Comparison of ENCODE assay signal across 18 cellular contexts in genomic region chr1:69846267-69846666, GRCh38.
DNase-seq lines count a peak whose midpoint lies in the region; ATAC-seq and TF ChIP-seq lines count a peak whose summit lies in the region.
"Had no signal": no experiment of that assay in that cellular context is flagged by ENCODE, and none has a peak within 500 bp of the region (broad histone marks: within the 10 kb centered on the region; RNA-seq: fewer than 3 reads in every experiment).

No MANE protein-coding gene starts in this region.

- peak overlapping the region in 42 of 59 donors; percentile 6 to 83 (median 60) for H3K27ac ChIP-seq in dorsolateral prefrontal cortex
- H3K27ac ChIP-seq in CD4-positive, alpha-beta memory T cell (ENCODE audit: low read depth, low read length): no peak overlapping the region
- H3K27ac ChIP-seq: C4-2B, GM23248, SK-N-MC had no signal

- intact Hi-C loops in dorsolateral prefrontal cortex (cut with DNase I): no loop called here
- intact Hi-C loops in CD4-positive, alpha-beta memory T cell (cut with micrococcal nuclease): no loop called here

- POLR2A ChIA-PET in CD4-positive, alpha-beta memory T cell (lab: Charles Lee; ENCODE audit: partially characterized antibody): no interaction called here

- ATAC-seq in activated naive CD4-positive, alpha-beta T cell treated with anti-CD3 and anti-CD28 coated beads, Interleukin-2, amount 50 U/mL, for 72 hours: no peak
- ATAC-seq in GM18873 (IDR thresholded peaks at IDR 0.05; ENCODE audit: low FRiP score, unreplicated experiment): no peak
- ATAC-seq: GM12878, Panc1, Right ventricle myocardium inferior, T-cell had no signal

- H3K27ac Mint-ChIP-seq in CD4-positive, alpha-beta memory T cell: no peak overlapping the region
- no peak overlapping the region for H3K27ac Mint-ChIP-seq in activated naive CD4-positive, alpha-beta T cell treated with anti-CD3 and anti-CD28 coated beads, Interleukin-2, amount 50 U/mL, for 72 hours
- H3K27ac Mint-ChIP-seq: T-cell had no signal

- no peak overlapping the region for H3K4me3 Mint-ChIP-seq in CD4-positive, alpha-beta memory T cell
- H3K4me3 Mint-ChIP-seq: T-cell had no signal

- peak; percentile 29 for DNase-seq in NCI-H187 treated with DMSO at 0.1 percent for 48 hours (lab: John Stamatoyannopoulos, UW)
- no peak for DNase-seq in NCI-H187 (lab: John Stamatoyannopoulos, UW)
- DNase-seq in NCI-H128 (lab: John Stamatoyannopoulos, UW; ENCODE audit: unreplicated experiment): peak; percentile 33
- DNase-seq in dorsolateral prefrontal cortex: no peak
- peak; percentile 15 for DNase-seq in pons (ENCODE audit: low spot score)
- no peak for DNase-seq in CD4-positive, alpha-beta memory T cell
- DNase-seq in activated naive CD4-positive, alpha-beta T cell treated with anti-CD3 and anti-CD28 coated beads, Interleukin-2, amount 50 U/mL, for 72 hours (ENCODE audit: low spot score in 2 of 2): no peak
- DNase-seq: COR-L47, GM23248, NCI-H2171 treated with DMSO at 0.1 percent for 48 hours, NCI-H526 treated with DMSO at 0.1 percent for 48 hours, T-cell had no signal

- H3K9me3 ChIP-seq in CD4-positive, alpha-beta memory T cell (ENCODE audit: control insufficient read depth in 1 of 2, low read length in 2 of 2): no peaks in the 10 kb centered on the region

- no peaks in the 10 kb centered on the region for H3K27me3 ChIP-seq in dorsolateral prefrontal cortex
- H3K27me3 ChIP-seq in CD4-positive, alpha-beta memory T cell (ENCODE audit: insufficient read depth, low read length): no peaks in the 10 kb centered on the region

- TF ChIP-seq CTCF in dorsolateral prefrontal cortex (IDR thresholded peaks at IDR 0.05 in 54 of 56, conservative IDR thresholded peaks at IDR 0.05 in 2 of 56; ENCODE audit: low read depth in 1 of 56, partially characterized antibody in 56 of 56): no peak

- peak overlapping the region in 30 of 59 donors; percentile 0 to 53 (median 21) for H3K4me3 ChIP-seq in dorsolateral prefrontal cortex
- no peak overlapping the region for H3K4me3 ChIP-seq in CD4-positive, alpha-beta memory T cell (ENCODE audit: low read length in 2 of 2)
- H3K4me3 ChIP-seq: GM12878, GM23248, SK-N-MC had no signal

- no peaks in the 10 kb centered on the region for H3K36me3 Mint-ChIP-seq in CD4-positive, alpha-beta memory T cell
- H3K36me3 Mint-ChIP-seq in activated naive CD4-positive, alpha-beta T cell treated with anti-CD3 and anti-CD28 coated beads, Interleukin-2, amount 50 U/mL, for 72 hours: no peaks in the 10 kb centered on the region
- H3K36me3 Mint-ChIP-seq: T-cell had no signal

- no peaks in the 10 kb centered on the region for H3K36me3 ChIP-seq in CD4-positive, alpha-beta memory T cell (ENCODE audit: insufficient read depth, low read length)

- no peaks in the 10 kb centered on the region for H3K4me1 ChIP-seq in CD4-positive, alpha-beta memory T cell (ENCODE audit: insufficient read depth, low read length)

- CTCF ChIA-PET in CD4-positive, alpha-beta memory T cell (lab: Charles Lee; ENCODE audit: partially characterized antibody): no interaction called here

- H3K4me1 Mint-ChIP-seq in CD4-positive, alpha-beta memory T cell: no peaks in the 10 kb centered on the region
- H3K4me1 Mint-ChIP-seq: T-cell had no signal

- H3K27me3 Mint-ChIP-seq in CD4-positive, alpha-beta memory T cell: no peaks in the 10 kb centered on the region
- H3K27me3 Mint-ChIP-seq: T-cell had no signal

- peaks cover 0 to 12% (median 2%) of the 10 kb centered on the region in 8 donors for H3K9me3 Mint-ChIP-seq in CD4-positive, alpha-beta memory T cell
- H3K9me3 Mint-ChIP-seq in activated naive CD4-positive, alpha-beta T cell treated with anti-CD3 and anti-CD28 coated beads, Interleukin-2, amount 50 U/mL, for 72 hours: peaks cover 6 to 10% of the 10 kb centered on the region in 2 donors

Comparison
In these comparisons a context has a peak if more than half of its experiments do, and no peak if none do; other contexts are left out.
1. DNase-seq: peak in NCI-H187 treated with DMSO at 0.1 percent for 48 hours (single experiment), NCI-H128 (single experiment) and pons (single experiment); none in NCI-H187 (0 of 2), dorsolateral prefrontal cortex (0 of 10), CD4-positive, alpha-beta memory T cell (0 of 5) and activated naive CD4-positive, alpha-beta T cell treated with anti-CD3 and anti-CD28 coated beads, Interleukin-2, amount 50 U/mL, for 72 hours (0 of 2).
2. H3K4me3 ChIP-seq: peak in dorsolateral prefrontal cortex (30 of 59); none in CD4-positive, alpha-beta memory T cell (0 of 2).